Comparison of ENCODE assay signal across 23 cellular contexts in the genomic region with DNA sequence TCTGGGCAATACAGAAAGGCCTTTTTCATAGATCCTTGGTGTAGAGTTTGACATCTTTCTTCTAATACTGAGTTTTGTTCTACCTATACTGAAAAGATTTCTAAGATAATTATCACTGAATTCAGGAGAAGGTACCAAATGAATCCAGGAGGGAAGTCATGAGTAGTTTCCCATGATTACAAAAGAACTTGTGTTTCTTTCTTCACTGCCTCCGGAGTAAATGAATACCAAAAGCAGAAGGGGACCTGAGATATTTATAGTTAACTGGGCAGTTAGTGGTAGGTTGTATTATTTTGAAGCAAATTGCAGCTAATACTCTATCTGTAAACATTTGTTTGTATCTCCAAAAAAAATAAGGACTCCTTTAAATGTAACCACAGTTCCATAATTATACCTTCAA.
"Had no signal": no experiment of that assay in that cellular context is flagged by ENCODE, and none has a peak within 500 bp of the region (broad histone marks: within the 10 kb centered on the region; RNA-seq: fewer than 3 reads in every experiment).

No MANE protein-coding gene starts in this region.

- H3K27ac Mint-ChIP-seq: activated B cell treated with CpG ODN at 0.5 μM for 24 hours; activated CD4-positive, alpha-beta memory T cell treated with anti-CD3 and anti-CD28 coated beads for 36 hours; activated naive CD8-positive, alpha-beta T cell treated with anti-CD3 and anti-CD28 coated beads for 36 hours; endodermal cell; natural killer cell; stimulated activated naive CD8-positive, alpha-beta T cell treated with anti-CD3 and anti-CD28 coated beads, Interleukin-15, amount 100 ng/mL, for 72 hours had no signal

- H3K9me3 ChIP-seq: body of pancreas, gastroesophageal sphincter, heart left ventricle, pancreas, right lobe of liver, suprapubic skin, vagina had no signal

- H3K36me3 Mint-ChIP-seq: activated CD4-positive, alpha-beta memory T cell treated with anti-CD3 and anti-CD28 coated beads for 36 hours; activated naive CD8-positive, alpha-beta T cell treated with anti-CD3 and anti-CD28 coated beads for 36 hours; natural killer cell had no signal

- DNase-seq: activated B cell treated with CpG ODN at 0.5 μM for 24 hours; activated CD4-positive, alpha-beta memory T cell treated with anti-CD3 and anti-CD28 coated beads for 36 hours; activated CD4-positive, alpha-beta T cell treated with anti-CD3 and anti-CD28 coated beads for 4 hours; activated naive CD8-positive, alpha-beta T cell treated with anti-CD3 and anti-CD28 coated beads for 36 hours; activated T-cell treated with anti-CD3 and anti-CD28 coated beads for 4 hours; body of pancreas; caudate nucleus; endodermal cell; erythroblast; heart left ventricle; kidney; natural killer cell; pancreas; right lobe of liver; stimulated activated CD4-positive, alpha-beta T cell treated with anti-CD3 and anti-CD28 coated beads, Interleukin-4, amount 100 ng/mL, for 1 hour; stimulated activated naive CD8-positive, alpha-beta T cell treated with anti-CD3 and anti-CD28 coated beads, Interleukin-15, amount 100 ng/mL, for 72 hours; trophoblast cell had no signal

- H3K27ac ChIP-seq: body of pancreas, gastroesophageal sphincter, pancreas, right lobe of liver, suprapubic skin, vagina had no signal

- H3K4me3 ChIP-seq: body of pancreas, gastroesophageal sphincter, heart left ventricle, lung, pancreas, right lobe of liver, smooth muscle cell, suprapubic skin, vagina had no signal

- ATAC-seq: body of pancreas; gastroesophageal sphincter; heart left ventricle; left lobe of liver; natural killer cell; pancreas; right lobe of liver; stimulated activated naive CD8-positive, alpha-beta T cell treated with anti-CD3 and anti-CD28 coated beads, Interleukin-15, amount 100 ng/mL, for 72 hours had no signal

- H3K27me3 ChIP-seq: body of pancreas, gastroesophageal sphincter, heart left ventricle, pancreas, right lobe of liver, suprapubic skin, vagina had no signal

- H3K27me3 Mint-ChIP-seq: activated B cell treated with CpG ODN at 0.5 μM for 24 hours; activated CD4-positive, alpha-beta memory T cell treated with anti-CD3 and anti-CD28 coated beads for 36 hours; activated naive CD8-positive, alpha-beta T cell treated with anti-CD3 and anti-CD28 coated beads for 36 hours; stimulated activated naive CD8-positive, alpha-beta T cell treated with anti-CD3 and anti-CD28 coated beads, Interleukin-15, amount 100 ng/mL, for 72 hours had no signal

- H3K4me1 ChIP-seq: body of pancreas, pancreas, right lobe of liver, suprapubic skin, vagina had no signal

- H3K4me1 Mint-ChIP-seq: activated B cell treated with CpG ODN at 0.5 μM for 24 hours; endodermal cell; natural killer cell; stimulated activated naive CD8-positive, alpha-beta T cell treated with anti-CD3 and anti-CD28 coated beads, Interleukin-15, amount 100 ng/mL, for 72 hours had no signal

- H3K36me3 ChIP-seq: gastroesophageal sphincter, heart left ventricle, pancreas, right lobe of liver, suprapubic skin, vagina had no signal

- H3K4me3 Mint-ChIP-seq: activated B cell treated with CpG ODN at 0.5 μM for 24 hours; activated CD4-positive, alpha-beta memory T cell treated with anti-CD3 and anti-CD28 coated beads for 36 hours; activated naive CD8-positive, alpha-beta T cell treated with anti-CD3 and anti-CD28 coated beads for 36 hours; endodermal cell; natural killer cell; stimulated activated naive CD8-positive, alpha-beta T cell treated with anti-CD3 and anti-CD28 coated beads, Interleukin-15, amount 100 ng/mL, for 72 hours had no signal

- H3K9me3 Mint-ChIP-seq: activated B cell treated with CpG ODN at 0.5 μM for 24 hours; activated CD4-positive, alpha-beta memory T cell treated with anti-CD3 and anti-CD28 coated beads for 36 hours; activated naive CD8-positive, alpha-beta T cell treated with anti-CD3 and anti-CD28 coated beads for 36 hours; endodermal cell; natural killer cell; stimulated activated naive CD8-positive, alpha-beta T cell treated with anti-CD3 and anti-CD28 coated beads, Interleukin-15, amount 100 ng/mL, for 72 hours had no signal
